Comparison of ENCODE assay signal across 16 cellular contexts in the genomic region with DNA sequence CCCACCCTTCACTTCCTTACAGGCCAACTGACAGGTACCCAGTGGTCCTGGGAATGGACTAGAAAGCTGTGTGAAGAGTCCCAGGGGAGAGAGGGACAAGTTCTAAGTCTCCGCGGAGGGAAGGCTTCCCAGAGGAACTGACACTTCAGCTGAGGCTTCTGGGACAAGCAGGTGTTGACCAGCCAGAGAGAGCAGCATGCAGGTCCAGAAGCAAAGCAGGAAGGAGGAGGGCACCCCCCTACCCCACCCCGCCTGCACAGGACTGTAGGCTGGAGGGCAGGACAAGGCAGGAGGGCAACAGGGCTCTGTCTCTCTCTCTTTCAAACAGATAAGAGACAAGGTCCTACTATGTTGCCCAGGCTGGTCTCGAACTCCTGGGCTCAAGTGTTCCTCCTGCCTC.
"Had no signal": no experiment of that assay in that cellular context is flagged by ENCODE, and none has a peak within 500 bp of the region (broad histone marks: within the 10 kb centered on the region; RNA-seq: fewer than 3 reads in every experiment).

No MANE protein-coding gene starts in this region.

- H3K4me1 Mint-ChIP-seq: activated CD8-positive, alpha-beta memory T cell treated with anti-CD3 and anti-CD28 coated beads, Interleukin-2, amount 10 ng/mL, durations not matched to agents 7 days and 5 days had no signal

- DNase-seq: activated CD4-positive, alpha-beta T cell treated with anti-CD3 and anti-CD28 coated beads for 1 hour; activated CD4-positive, alpha-beta T cell treated with anti-CD3 and anti-CD28 coated beads, Interleukin-2, amount 50 U/mL, for 48 hours; activated CD8-positive, alpha-beta memory T cell treated with anti-CD3 and anti-CD28 coated beads, Interleukin-2, amount 10 ng/mL, durations not matched to agents 7 days and 5 days; activated gamma-delta T cell treated with Interleukin-2 at 50 U/mL for 16 hours; activated T-cell treated with anti-CD3 and anti-CD28 coated beads, Interleukin-2, amount 50 U/mL, for 72 hours; effector CD4-positive, alpha-beta T cell; foreskin melanocyte; mesendoderm; right lobe of liver; stimulated activated CD4-positive, alpha-beta T cell treated with anti-CD3 and anti-CD28 coated beads, Interleukin-2, amount 100 ng/mL, for 48 hours; stomach; SW 1271; uterus had no signal

- H3K4me1 ChIP-seq: uterus had no signal

- H3K9me3 ChIP-seq: right lobe of liver, stomach, uterus had no signal

- H3K27ac ChIP-seq: cardiac muscle cell, neural progenitor cell, right lobe of liver had no signal

- H3K4me3 Mint-ChIP-seq: activated CD8-positive, alpha-beta memory T cell treated with anti-CD3 and anti-CD28 coated beads, Interleukin-2, amount 10 ng/mL, durations not matched to agents 7 days and 5 days; activated T-cell treated with anti-CD3 and anti-CD28 coated beads, Interleukin-2, amount 50 U/mL, for 72 hours; neural progenitor cell had no signal

- H3K27me3 Mint-ChIP-seq: activated CD8-positive, alpha-beta memory T cell treated with anti-CD3 and anti-CD28 coated beads, Interleukin-2, amount 10 ng/mL, durations not matched to agents 7 days and 5 days had no signal

- H3K27ac Mint-ChIP-seq: activated CD8-positive, alpha-beta memory T cell treated with anti-CD3 and anti-CD28 coated beads, Interleukin-2, amount 10 ng/mL, durations not matched to agents 7 days and 5 days; neural progenitor cell had no signal

- H3K27me3 ChIP-seq: cardiac muscle cell, neural progenitor cell, right lobe of liver, stomach, uterus had no signal

- ATAC-seq: activated CD8-positive, alpha-beta memory T cell treated with anti-CD3 and anti-CD28 coated beads, Interleukin-2, amount 10 ng/mL, durations not matched to agents 7 days and 5 days; activated T-cell treated with anti-CD3 and anti-CD28 coated beads, Interleukin-2, amount 50 U/mL, for 72 hours had no signal

- H3K9me3 Mint-ChIP-seq: activated T-cell treated with anti-CD3 and anti-CD28 coated beads, Interleukin-2, amount 50 U/mL, for 72 hours; neural progenitor cell had no signal

- H3K4me3 ChIP-seq: cardiac muscle cell, coronary artery, neural progenitor cell, right lobe of liver, stomach, uterus had no signal

- H3K36me3 ChIP-seq: neural progenitor cell, uterus had no signal
